Comparison of ENCODE assay signal across 1 cellular context in the genomic region with DNA sequence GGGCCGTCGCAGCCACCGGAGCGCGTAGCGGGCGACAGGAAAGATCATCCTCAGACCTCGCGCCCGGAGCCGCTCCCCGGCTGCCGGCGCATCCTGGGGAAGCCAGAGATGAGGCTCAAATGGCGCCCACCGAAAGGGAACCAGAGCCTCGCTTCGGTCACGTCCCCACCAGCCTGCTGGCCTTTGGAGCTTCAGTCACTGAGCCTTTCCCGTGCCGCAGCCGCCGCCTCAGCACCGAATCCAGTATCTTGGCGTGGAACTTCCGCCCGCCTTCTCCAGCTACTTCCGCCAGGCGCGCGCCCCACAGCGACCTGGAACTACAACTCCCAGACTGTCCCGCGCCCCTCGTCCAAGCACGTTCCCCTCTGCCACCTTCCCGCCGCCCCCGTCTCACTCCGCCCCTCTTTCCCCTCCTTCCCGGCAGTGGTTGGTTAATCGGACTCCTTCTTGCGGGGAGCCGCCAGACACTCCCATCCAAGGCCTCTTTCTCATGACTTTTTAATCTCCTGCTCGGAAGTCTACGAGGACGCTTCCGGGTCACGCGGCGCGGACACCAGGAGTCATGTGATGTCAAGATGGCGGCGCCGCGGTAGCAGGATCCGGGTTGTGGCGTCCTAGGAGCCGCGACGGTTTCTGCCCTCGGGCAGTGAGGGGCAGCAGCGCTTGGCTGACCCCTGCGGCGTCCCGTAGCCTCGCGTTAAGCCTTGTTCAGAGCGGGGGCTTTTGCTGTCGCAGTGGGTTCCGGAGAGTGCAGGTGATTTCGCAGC.
TF ChIP-seq lines count a peak whose summit lies in the region.

A gene with protein sequence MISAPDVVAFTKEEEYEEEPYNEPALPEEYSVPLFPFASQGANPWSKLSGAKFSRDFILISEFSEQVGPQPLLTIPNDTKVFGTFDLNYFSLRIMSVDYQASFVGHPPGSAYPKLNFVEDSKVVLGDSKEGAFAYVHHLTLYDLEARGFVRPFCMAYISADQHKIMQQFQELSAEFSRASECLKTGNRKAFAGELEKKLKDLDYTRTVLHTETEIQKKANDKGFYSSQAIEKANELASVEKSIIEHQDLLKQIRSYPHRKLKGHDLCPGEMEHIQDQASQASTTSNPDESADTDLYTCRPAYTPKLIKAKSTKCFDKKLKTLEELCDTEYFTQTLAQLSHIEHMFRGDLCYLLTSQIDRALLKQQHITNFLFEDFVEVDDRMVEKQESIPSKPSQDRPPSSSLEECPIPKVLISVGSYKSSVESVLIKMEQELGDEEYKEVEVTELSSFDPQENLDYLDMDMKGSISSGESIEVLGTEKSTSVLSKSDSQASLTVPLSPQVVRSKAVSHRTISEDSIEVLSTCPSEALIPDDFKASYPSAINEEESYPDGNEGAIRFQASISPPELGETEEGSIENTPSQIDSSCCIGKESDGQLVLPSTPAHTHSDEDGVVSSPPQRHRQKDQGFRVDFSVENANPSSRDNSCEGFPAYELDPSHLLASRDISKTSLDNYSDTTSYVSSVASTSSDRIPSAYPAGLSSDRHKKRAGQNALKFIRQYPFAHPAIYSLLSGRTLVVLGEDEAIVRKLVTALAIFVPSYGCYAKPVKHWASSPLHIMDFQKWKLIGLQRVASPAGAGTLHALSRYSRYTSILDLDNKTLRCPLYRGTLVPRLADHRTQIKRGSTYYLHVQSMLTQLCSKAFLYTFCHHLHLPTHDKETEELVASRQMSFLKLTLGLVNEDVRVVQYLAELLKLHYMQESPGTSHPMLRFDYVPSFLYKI (plus strand): TSS at position 563 of the 767 bp plus-strand sequence. CDS start 497 bp downstream, outside the sequence.
A gene with protein sequence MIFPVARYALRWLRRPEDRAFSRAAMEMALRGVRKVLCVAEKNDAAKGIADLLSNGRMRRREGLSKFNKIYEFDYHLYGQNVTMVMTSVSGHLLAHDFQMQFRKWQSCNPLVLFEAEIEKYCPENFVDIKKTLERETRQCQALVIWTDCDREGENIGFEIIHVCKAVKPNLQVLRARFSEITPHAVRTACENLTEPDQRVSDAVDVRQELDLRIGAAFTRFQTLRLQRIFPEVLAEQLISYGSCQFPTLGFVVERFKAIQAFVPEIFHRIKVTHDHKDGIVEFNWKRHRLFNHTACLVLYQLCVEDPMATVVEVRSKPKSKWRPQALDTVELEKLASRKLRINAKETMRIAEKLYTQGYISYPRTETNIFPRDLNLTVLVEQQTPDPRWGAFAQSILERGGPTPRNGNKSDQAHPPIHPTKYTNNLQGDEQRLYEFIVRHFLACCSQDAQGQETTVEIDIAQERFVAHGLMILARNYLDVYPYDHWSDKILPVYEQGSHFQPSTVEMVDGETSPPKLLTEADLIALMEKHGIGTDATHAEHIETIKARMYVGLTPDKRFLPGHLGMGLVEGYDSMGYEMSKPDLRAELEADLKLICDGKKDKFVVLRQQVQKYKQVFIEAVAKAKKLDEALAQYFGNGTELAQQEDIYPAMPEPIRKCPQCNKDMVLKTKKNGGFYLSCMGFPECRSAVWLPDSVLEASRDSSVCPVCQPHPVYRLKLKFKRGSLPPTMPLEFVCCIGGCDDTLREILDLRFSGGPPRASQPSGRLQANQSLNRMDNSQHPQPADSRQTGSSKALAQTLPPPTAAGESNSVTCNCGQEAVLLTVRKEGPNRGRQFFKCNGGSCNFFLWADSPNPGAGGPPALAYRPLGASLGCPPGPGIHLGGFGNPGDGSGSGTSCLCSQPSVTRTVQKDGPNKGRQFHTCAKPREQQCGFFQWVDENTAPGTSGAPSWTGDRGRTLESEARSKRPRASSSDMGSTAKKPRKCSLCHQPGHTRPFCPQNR (minus strand): TSS at position 264 of the 767 bp plus-strand sequence. CDS start 216 bp downstream, at position 48.

TF ChIP-seq in HEK293, 187 proteins besides CTCF, POLR2A, EP300 and RAD21 (continued from another document and continues in another):
- TF ChIP-seq, protein P1, sequence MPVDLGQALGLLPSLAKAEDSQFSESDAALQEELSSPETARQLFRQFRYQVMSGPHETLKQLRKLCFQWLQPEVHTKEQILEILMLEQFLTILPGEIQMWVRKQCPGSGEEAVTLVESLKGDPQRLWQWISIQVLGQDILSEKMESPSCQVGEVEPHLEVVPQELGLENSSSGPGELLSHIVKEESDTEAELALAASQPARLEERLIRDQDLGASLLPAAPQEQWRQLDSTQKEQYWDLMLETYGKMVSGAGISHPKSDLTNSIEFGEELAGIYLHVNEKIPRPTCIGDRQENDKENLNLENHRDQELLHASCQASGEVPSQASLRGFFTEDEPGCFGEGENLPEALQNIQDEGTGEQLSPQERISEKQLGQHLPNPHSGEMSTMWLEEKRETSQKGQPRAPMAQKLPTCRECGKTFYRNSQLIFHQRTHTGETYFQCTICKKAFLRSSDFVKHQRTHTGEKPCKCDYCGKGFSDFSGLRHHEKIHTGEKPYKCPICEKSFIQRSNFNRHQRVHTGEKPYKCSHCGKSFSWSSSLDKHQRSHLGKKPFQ (tag by site-specific recombination; IDR thresholded peaks at IDR 0.05), result no peak
- no peak for TF ChIP-seq ZNF174 (tag by site-specific recombination; IDR thresholded peaks at IDR 0.05)
- TF ChIP-seq, protein P2, sequence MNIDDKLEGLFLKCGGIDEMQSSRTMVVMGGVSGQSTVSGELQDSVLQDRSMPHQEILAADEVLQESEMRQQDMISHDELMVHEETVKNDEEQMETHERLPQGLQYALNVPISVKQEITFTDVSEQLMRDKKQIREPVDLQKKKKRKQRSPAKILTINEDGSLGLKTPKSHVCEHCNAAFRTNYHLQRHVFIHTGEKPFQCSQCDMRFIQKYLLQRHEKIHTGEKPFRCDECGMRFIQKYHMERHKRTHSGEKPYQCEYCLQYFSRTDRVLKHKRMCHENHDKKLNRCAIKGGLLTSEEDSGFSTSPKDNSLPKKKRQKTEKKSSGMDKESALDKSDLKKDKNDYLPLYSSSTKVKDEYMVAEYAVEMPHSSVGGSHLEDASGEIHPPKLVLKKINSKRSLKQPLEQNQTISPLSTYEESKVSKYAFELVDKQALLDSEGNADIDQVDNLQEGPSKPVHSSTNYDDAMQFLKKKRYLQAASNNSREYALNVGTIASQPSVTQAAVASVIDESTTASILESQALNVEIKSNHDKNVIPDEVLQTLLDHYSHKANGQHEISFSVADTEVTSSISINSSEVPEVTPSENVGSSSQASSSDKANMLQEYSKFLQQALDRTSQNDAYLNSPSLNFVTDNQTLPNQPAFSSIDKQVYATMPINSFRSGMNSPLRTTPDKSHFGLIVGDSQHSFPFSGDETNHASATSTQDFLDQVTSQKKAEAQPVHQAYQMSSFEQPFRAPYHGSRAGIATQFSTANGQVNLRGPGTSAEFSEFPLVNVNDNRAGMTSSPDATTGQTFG (tag by site-specific recombination; IDR thresholded peaks at IDR 0.05; ENCODE audit: borderline replicate concordance), result no peak
- TF ChIP-seq ZNF302 (tag by site-specific recombination; IDR thresholded peaks at IDR 0.05; ENCODE audit: low read depth), result no peak
- peak; percentile 99 for TF ChIP-seq ZNF366 (tag by site-specific recombination; conservative IDR thresholded peaks at IDR 0.05)
- TF ChIP-seq ZBTB1 (tag by site-specific recombination; IDR thresholded peaks at IDR 0.05), result 0 out of 2 replicates have a peak, but pooled peaks have one; percentile 7
- TF ChIP-seq, protein P3, sequence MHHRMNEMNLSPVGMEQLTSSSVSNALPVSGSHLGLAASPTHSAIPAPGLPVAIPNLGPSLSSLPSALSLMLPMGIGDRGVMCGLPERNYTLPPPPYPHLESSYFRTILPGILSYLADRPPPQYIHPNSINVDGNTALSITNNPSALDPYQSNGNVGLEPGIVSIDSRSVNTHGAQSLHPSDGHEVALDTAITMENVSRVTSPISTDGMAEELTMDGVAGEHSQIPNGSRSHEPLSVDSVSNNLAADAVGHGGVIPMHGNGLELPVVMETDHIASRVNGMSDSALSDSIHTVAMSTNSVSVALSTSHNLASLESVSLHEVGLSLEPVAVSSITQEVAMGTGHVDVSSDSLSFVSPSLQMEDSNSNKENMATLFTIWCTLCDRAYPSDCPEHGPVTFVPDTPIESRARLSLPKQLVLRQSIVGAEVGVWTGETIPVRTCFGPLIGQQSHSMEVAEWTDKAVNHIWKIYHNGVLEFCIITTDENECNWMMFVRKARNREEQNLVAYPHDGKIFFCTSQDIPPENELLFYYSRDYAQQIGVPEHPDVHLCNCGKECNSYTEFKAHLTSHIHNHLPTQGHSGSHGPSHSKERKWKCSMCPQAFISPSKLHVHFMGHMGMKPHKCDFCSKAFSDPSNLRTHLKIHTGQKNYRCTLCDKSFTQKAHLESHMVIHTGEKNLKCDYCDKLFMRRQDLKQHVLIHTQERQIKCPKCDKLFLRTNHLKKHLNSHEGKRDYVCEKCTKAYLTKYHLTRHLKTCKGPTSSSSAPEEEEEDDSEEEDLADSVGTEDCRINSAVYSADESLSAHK (tag by site-specific recombination; IDR thresholded peaks at IDR 0.05), result peak; percentile 82
- TF ChIP-seq, protein P4, sequence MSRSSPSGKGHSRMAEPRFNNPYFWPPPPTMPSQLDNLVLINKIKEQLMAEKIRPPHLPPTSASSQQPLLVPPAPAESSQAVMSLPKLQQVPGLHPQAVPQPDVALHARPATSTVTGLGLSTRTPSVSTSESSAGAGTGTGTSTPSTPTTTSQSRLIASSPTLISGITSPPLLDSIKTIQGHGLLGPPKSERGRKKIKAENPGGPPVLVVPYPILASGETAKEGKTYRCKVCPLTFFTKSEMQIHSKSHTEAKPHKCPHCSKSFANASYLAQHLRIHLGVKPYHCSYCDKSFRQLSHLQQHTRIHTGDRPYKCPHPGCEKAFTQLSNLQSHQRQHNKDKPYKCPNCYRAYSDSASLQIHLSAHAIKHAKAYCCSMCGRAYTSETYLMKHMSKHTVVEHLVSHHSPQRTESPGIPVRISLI (tag by site-specific recombination; IDR thresholded peaks at IDR 0.05), result no peak
- TF ChIP-seq ZNF223 (tag by site-specific recombination; IDR thresholded peaks at IDR 0.05), result no peak
- peak; percentile 95 for TF ChIP-seq YY1 (tag by site-specific recombination; IDR thresholded peaks at IDR 0.05)
- no peak for TF ChIP-seq ZNF292 (tag by site-specific recombination; IDR thresholded peaks at IDR 0.05; ENCODE audit: borderline replicate concordance, low read depth)
- peak; percentile 99 for TF ChIP-seq ZBTB17 (tag by site-specific recombination; IDR thresholded peaks at IDR 0.05)
- peak; percentile 65 for TF ChIP-seq KLF16 (tag by site-specific recombination; IDR thresholded peaks at IDR 0.05)
- no peak for TF ChIP-seq ZNF558 (tag by site-specific recombination; IDR thresholded peaks at IDR 0.05)
- TF ChIP-seq ZNF792 (tag by site-specific recombination; IDR thresholded peaks at IDR 0.05), result no peak
- TF ChIP-seq MYNN (tag by site-specific recombination; IDR thresholded peaks at IDR 0.05; ENCODE audit: borderline replicate concordance), result no peak
- TF ChIP-seq, protein P5, sequence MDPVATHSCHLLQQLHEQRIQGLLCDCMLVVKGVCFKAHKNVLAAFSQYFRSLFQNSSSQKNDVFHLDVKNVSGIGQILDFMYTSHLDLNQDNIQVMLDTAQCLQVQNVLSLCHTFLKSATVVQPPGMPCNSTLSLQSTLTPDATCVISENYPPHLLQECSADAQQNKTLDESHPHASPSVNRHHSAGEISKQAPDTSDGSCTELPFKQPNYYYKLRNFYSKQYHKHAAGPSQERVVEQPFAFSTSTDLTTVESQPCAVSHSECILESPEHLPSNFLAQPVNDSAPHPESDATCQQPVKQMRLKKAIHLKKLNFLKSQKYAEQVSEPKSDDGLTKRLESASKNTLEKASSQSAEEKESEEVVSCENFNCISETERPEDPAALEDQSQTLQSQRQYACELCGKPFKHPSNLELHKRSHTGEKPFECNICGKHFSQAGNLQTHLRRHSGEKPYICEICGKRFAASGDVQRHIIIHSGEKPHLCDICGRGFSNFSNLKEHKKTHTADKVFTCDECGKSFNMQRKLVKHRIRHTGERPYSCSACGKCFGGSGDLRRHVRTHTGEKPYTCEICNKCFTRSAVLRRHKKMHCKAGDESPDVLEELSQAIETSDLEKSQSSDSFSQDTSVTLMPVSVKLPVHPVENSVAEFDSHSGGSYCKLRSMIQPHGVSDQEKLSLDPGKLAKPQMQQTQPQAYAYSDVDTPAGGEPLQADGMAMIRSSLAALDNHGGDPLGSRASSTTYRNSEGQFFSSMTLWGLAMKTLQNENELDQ (tag by site-specific recombination; IDR thresholded peaks at IDR 0.05; ENCODE audit: low read depth), result no peak
- TF ChIP-seq KLF1 (tag by site-specific recombination; IDR thresholded peaks at IDR 0.05), result peak; percentile 51
- TF ChIP-seq, protein P6, sequence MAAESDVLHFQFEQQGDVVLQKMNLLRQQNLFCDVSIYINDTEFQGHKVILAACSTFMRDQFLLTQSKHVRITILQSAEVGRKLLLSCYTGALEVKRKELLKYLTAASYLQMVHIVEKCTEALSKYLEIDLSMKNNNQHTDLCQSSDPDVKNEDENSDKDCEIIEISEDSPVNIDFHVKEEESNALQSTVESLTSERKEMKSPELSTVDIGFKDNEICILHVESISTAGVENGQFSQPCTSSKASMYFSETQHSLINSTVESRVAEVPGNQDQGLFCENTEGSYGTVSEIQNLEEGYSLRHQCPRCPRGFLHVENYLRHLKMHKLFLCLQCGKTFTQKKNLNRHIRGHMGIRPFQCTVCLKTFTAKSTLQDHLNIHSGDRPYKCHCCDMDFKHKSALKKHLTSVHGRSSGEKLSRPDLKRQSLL (tag by site-specific recombination; IDR thresholded peaks at IDR 0.05), result peak; percentile 16; the same call in 1 of the 2 replicates
- TF ChIP-seq, protein P7, sequence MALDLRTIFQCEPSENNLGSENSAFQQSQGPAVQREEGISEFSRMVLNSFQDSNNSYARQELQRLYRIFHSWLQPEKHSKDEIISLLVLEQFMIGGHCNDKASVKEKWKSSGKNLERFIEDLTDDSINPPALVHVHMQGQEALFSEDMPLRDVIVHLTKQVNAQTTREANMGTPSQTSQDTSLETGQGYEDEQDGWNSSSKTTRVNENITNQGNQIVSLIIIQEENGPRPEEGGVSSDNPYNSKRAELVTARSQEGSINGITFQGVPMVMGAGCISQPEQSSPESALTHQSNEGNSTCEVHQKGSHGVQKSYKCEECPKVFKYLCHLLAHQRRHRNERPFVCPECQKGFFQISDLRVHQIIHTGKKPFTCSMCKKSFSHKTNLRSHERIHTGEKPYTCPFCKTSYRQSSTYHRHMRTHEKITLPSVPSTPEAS (tag by site-specific recombination; IDR thresholded peaks at IDR 0.05), result no peak
- no peak for TF ChIP-seq ZNF610 (tag by site-specific recombination; IDR thresholded peaks at IDR 0.05; ENCODE audit: borderline replicate concordance)
- TF ChIP-seq SETDB1 (IDR thresholded peaks at IDR 0.05; ENCODE audit: insufficient read length, low read length), result no peak
- TF ChIP-seq, protein P8, sequence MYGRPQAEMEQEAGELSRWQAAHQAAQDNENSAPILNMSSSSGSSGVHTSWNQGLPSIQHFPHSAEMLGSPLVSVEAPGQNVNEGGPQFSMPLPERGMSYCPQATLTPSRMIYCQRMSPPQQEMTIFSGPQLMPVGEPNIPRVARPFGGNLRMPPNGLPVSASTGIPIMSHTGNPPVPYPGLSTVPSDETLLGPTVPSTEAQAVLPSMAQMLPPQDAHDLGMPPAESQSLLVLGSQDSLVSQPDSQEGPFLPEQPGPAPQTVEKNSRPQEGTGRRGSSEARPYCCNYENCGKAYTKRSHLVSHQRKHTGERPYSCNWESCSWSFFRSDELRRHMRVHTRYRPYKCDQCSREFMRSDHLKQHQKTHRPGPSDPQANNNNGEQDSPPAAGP (tag by site-specific recombination; IDR thresholded peaks at IDR 0.05), result peak; percentile 60
- no peak for TF ChIP-seq ZNF140 (tag by site-specific recombination; IDR thresholded peaks at IDR 0.05)
- TF ChIP-seq SCRT2 (tag by site-specific recombination; IDR thresholded peaks at IDR 0.05), result no peak
- no peak for TF ChIP-seq ZNF426 (tag by site-specific recombination; IDR thresholded peaks at IDR 0.05)
- TF ChIP-seq REPIN1 (tag by site-specific recombination; IDR thresholded peaks at IDR 0.05; ENCODE audit: low read depth), result no peak
